In genomic region chr10:48456361-48456804, GRCh38 we compare ENCODE assay signal across 10 cellular contexts.
DNase-seq lines count a peak whose midpoint lies in the region; ATAC-seq and TF ChIP-seq lines count a peak whose summit lies in the region.
"Had no signal": no experiment of that assay in that cellular context is flagged by ENCODE, and none has a peak within 500 bp of the region (broad histone marks: within the 10 kb centered on the region; RNA-seq: fewer than 3 reads in every experiment).

No MANE protein-coding gene starts in this region.

- DNase-seq in COR-L47 (lab: John Stamatoyannopoulos, UW) (peak; percentile 9), NB4 (ENCODE audit: low read depth) (peak; percentile 84), fibroblast of pulmonary artery (ENCODE audit: low read depth) (peak; percentile 54), HAP-1 (ENCODE audit: low spot score in 2 of 2) (no peak), NCI-H146 treated with DMSO at 0.1 percent for 48 hours (lab: John Stamatoyannopoulos, UW; ENCODE audit: unreplicated experiment) (no peak), NCI-H2171 (lab: John Stamatoyannopoulos, UW) (no peak)
- DNase-seq in natural killer cell treated with Interleukin-12 subunit alpha and Interleukin-12 subunit beta and Interleukin-15 and Interleukin-18, amount 100 ng/mL, for 72 hours (ENCODE audit: low spot score) = peak; percentile 28
- DNase-seq: immature natural killer cell had no signal

- in situ Hi-C loops in HAP-1 (cut with MboI; ENCODE audit: low sequenced_read_pairs) = no loop called here

- H3K4me3 Mint-ChIP-seq in natural killer cell treated with Interleukin-12 subunit alpha and Interleukin-12 subunit beta and Interleukin-15 and Interleukin-18, amount 100 ng/mL, for 72 hours = no peak overlapping the region
- H3K4me3 Mint-ChIP-seq: immature natural killer cell, T-cell had no signal

- no peaks in the 10 kb centered on the region for H3K36me3 Mint-ChIP-seq in natural killer cell treated with Interleukin-12 subunit alpha and Interleukin-12 subunit beta and Interleukin-15 and Interleukin-18, amount 100 ng/mL, for 72 hours
- H3K36me3 Mint-ChIP-seq: immature natural killer cell, T-cell had no signal

- no peaks in the 10 kb centered on the region for H3K4me1 ChIP-seq in HAP-1

- no peaks in the 10 kb centered on the region for H3K27me3 Mint-ChIP-seq in natural killer cell treated with Interleukin-12 subunit alpha and Interleukin-12 subunit beta and Interleukin-15 and Interleukin-18, amount 100 ng/mL, for 72 hours

- no peaks in the 10 kb centered on the region for H3K4me1 Mint-ChIP-seq in natural killer cell treated with Interleukin-12 subunit alpha and Interleukin-12 subunit beta and Interleukin-15 and Interleukin-18, amount 100 ng/mL, for 72 hours (ENCODE audit: low read depth in 2 of 2)
- H3K4me1 Mint-ChIP-seq: immature natural killer cell, T-cell had no signal

- peak; percentile 28 for TF ChIP-seq POLR2A in NB4 (IDR thresholded peaks at IDR 0.05; ENCODE audit: extremely low read depth, insufficient read length)

- ATAC-seq in natural killer cell treated with Interleukin-12 subunit alpha and Interleukin-12 subunit beta and Interleukin-15 and Interleukin-18, amount 100 ng/mL, for 72 hours = no peak
- no peak for ATAC-seq in HG02610 (IDR thresholded peaks at IDR 0.05; ENCODE audit: unreplicated experiment)
- ATAC-seq: T-cell had no signal

- no peak overlapping the region for H3K4me3 ChIP-seq in NB4 (ENCODE audit: low read depth, low read length)
- no peak overlapping the region for H3K4me3 ChIP-seq in fibroblast of pulmonary artery (replicated peaks; ENCODE audit: low read depth, low read length)
- no peak overlapping the region for H3K4me3 ChIP-seq in HAP-1

- H3K27ac Mint-ChIP-seq in natural killer cell treated with Interleukin-12 subunit alpha and Interleukin-12 subunit beta and Interleukin-15 and Interleukin-18, amount 100 ng/mL, for 72 hours = no peak overlapping the region
- H3K27ac Mint-ChIP-seq: immature natural killer cell, T-cell had no signal

- no peak for TF ChIP-seq CTCF in NB4 (IDR thresholded peaks at IDR 0.05; ENCODE audit: low read depth, low read length)
- no peak for TF ChIP-seq CTCF in fibroblast of pulmonary artery (IDR thresholded peaks at IDR 0.05; ENCODE audit: low read length, missing control alignments)

- H3K27me3 ChIP-seq in HAP-1 (ENCODE audit: low read depth) = no peaks in the 10 kb centered on the region

- no peaks in the 10 kb centered on the region for H3K9me3 Mint-ChIP-seq in natural killer cell treated with Interleukin-12 subunit alpha and Interleukin-12 subunit beta and Interleukin-15 and Interleukin-18, amount 100 ng/mL, for 72 hours
- H3K9me3 Mint-ChIP-seq: immature natural killer cell, T-cell had no signal

- no peaks in the 10 kb centered on the region for H3K36me3 ChIP-seq in HAP-1 (replicated peaks)

- no peaks in the 10 kb centered on the region for H3K9me3 ChIP-seq in HAP-1

Comparison
In these comparisons a context has a peak if more than half of its experiments do, and no peak if none do; other contexts are left out.
1. DNase-seq: peak in COR-L47 (single experiment), NB4 (single experiment), fibroblast of pulmonary artery (single experiment) and natural killer cell treated with Interleukin-12 subunit alpha and Interleukin-12 subunit beta and Interleukin-15 and Interleukin-18, amount 100 ng/mL, for 72 hours (single experiment); none in HAP-1 (0 of 2), NCI-H146 treated with DMSO at 0.1 percent for 48 hours (single experiment) and NCI-H2171 (single experiment).